ENCODE assay signal across 31 cellular contexts in genomic region chr2:116911520-116911919, GRCh38.
"Had no signal": no experiment of that assay in that cellular context is flagged by ENCODE, and none has a peak within 500 bp of the region (broad histone marks: within the 10 kb centered on the region; RNA-seq: fewer than 3 reads in every experiment).

No MANE protein-coding gene starts in this region.

- H3K36me3 ChIP-seq: adrenal gland, ascending aorta, breast epithelium had no signal

- H3K9me3 ChIP-seq: adrenal gland, ascending aorta, breast epithelium had no signal

- DNase-seq: activated B cell treated with CpG ODN at 0.5 μM for 24 hours; activated CD4-positive, alpha-beta memory T cell treated with anti-CD3 and anti-CD28 coated beads for 36 hours; activated CD4-positive, alpha-beta T cell treated with anti-CD3 and anti-CD28 coated beads for 4 hours; activated CD4-positive, alpha-beta T cell treated with anti-CD3 and anti-CD28 coated beads, Interleukin-2, amount 10 ng/mL, durations not matched to agents 24 days and 14 days; activated CD4-positive, alpha-beta T cell treated with anti-CD3 and anti-CD28 coated beads, Interleukin-2, amount 50 U/mL, for 1 hour; activated CD4-positive, alpha-beta T cell treated with anti-CD3 and anti-CD28 coated beads, Interleukin-2, amount 50 U/mL, for 4 hours; activated CD4-positive, CD25-positive, alpha-beta regulatory T cell treated with anti-CD3 and anti-CD28 coated beads, Interleukin-2, amount 50 U/mL, for 72 hours; activated CD8-positive, alpha-beta memory T cell treated with anti-CD3 and anti-CD28 coated beads, Interleukin-2, amount 50 U/mL, for 4 hours; activated CD8-positive, alpha-beta T cell treated with anti-CD3 and anti-CD28 coated beads for 36 hours; activated effector memory CD4-positive, alpha-beta T cell treated with anti-CD3 and anti-CD28 coated beads, Interleukin-2, amount 50 U/mL, for 16 hours; activated gamma-delta T cell treated with Interleukin-2 at 50 U/mL for 16 hours; activated naive CD4-positive, alpha-beta T cell; activated naive CD4-positive, alpha-beta T cell treated with anti-CD3 and anti-CD28 coated beads for 36 hours; activated naive CD4-positive, alpha-beta T cell treated with anti-CD3 and anti-CD28 coated beads, Interleukin-2, amount 50 U/mL, for 16 hours; activated naive CD8-positive, alpha-beta T cell treated with anti-CD3 and anti-CD28 coated beads for 36 hours; activated T-cell treated with anti-CD3 and anti-CD28 coated beads for 4 hours; activated T-cell treated with anti-CD3 and anti-CD28 coated beads, Interleukin-2, amount 50 U/mL, for 1 hour; activated T-cell treated with anti-CD3 and anti-CD28 coated beads, Interleukin-2, amount 50 U/mL, for 4 hours; activated T-cell treated with anti-CD3 and anti-CD28 coated beads, Interleukin-2, amount 50 U/mL, for 72 hours; adrenal gland; amygdala; anterior cingulate cortex; central memory CD4-positive, alpha-beta T cell; T-helper 1 cell; T-helper 2 cell; T-helper 9 cell had no signal

- ATAC-seq: activated CD8-positive, alpha-beta T cell treated with anti-CD3 and anti-CD28 coated beads for 36 hours; activated naive CD4-positive, alpha-beta T cell treated with anti-CD3 and anti-CD28 coated beads, Interleukin-2, amount 50 U/mL, for 72 hours; activated T-cell treated with anti-CD3 and anti-CD28 coated beads, Interleukin-2, amount 50 U/mL, for 4 hours; activated T-cell treated with anti-CD3 and anti-CD28 coated beads, Interleukin-2, amount 50 U/mL, for 72 hours; activated T-helper 17 cell treated with anti-CD3 and anti-CD28 coated beads, Interleukin-2, amount 50 U/mL, for 72 hours had no signal

- H3K4me3 ChIP-seq: adrenal gland, ascending aorta, breast epithelium had no signal

- H3K4me1 ChIP-seq: adrenal gland, ascending aorta, breast epithelium had no signal

- H3K27me3 ChIP-seq: adrenal gland, ascending aorta, breast epithelium had no signal

- H3K27ac ChIP-seq: adrenal gland, ascending aorta, breast epithelium, VCaP had no signal
